Comparison of ENCODE assay signal across 26 cellular contexts in genomic region chr6:52426667-52427066, GRCh38. TPM values are rescaled to one million over a fixed set of nuclear protein-coding genes. Genes with fewer than 3 reads are reported as not detected.
DNase-seq lines count a peak whose midpoint lies in the region; ATAC-seq, FAIRE-seq and TF ChIP-seq lines count a peak whose summit lies in the region.
"Had no signal": no experiment of that assay in that cellular context is flagged by ENCODE, and none has a peak within 500 bp of the region (broad histone marks: within the 10 kb centered on the region; RNA-seq: fewer than 3 reads in every experiment).

No MANE protein-coding gene starts in this region.

- no peak overlapping the region for H4K8ac ChIP-seq in IMR-90 (ENCODE audit: low read depth in 2 of 2, low read length in 2 of 2)

- CTCF ChIA-PET in IMR-90 (lab: Yijun Ruan, JAX): no interaction called here

- POLR2A ChIA-PET in IMR-90 (lab: Charles Lee; ENCODE audit: unreplicated experiment): no interaction called here

- dilution Hi-C loops in IMR-90 (cut with HindIII; ENCODE audit: low sequenced_read_pairs, unreplicated experiment): no loop called here

- no TSS peak for BruUV-seq in IMR-90 (replicated peaks; lab: Mats Ljungman, UMichigan)

- 0 out of 2 replicates have a peak overlapping the region, but pooled peaks have one; percentile 1 for H3K14ac ChIP-seq in IMR-90 (replicated peaks; ENCODE audit: low read depth, low read length)

- no peak overlapping the region for H3K4me2 ChIP-seq in IMR-90 (ENCODE audit: low read depth, low read length)
- peak overlapping the region; percentile 3 for H3K4me2 ChIP-seq in astrocyte (ENCODE audit: low read length)

- no peak overlapping the region for H3K9ac ChIP-seq in IMR-90 (ENCODE audit: low read depth, low read length)
- no peak overlapping the region for H3K9ac ChIP-seq in astrocyte (ENCODE audit: low read length)
- H3K9ac ChIP-seq: BLaER1 treated with 17β-estradiol and CSF1 and Interleukin-3, amounts not matched to agents 10 nM and 100 nM had no signal

- TF ChIP-seq RAD21 in IMR-90 (IDR thresholded peaks at IDR 0.05; ENCODE audit: low read length): no peak

- H4K20me1 ChIP-seq in IMR-90 (ENCODE audit: insufficient read depth, low read length) (no peaks in the 10 kb centered on the region), astrocyte (ENCODE audit: insufficient read depth, low read length) (no peaks in the 10 kb centered on the region)
- H4K20me1 ChIP-seq: BLaER1 treated with 17β-estradiol and CSF1 and Interleukin-3, amounts not matched to agents 10 nM and 100 nM had no signal

- H3K27ac Mint-ChIP-seq in astrocyte (ENCODE audit: unreplicated experiment): no peak overlapping the region
- H3K27ac Mint-ChIP-seq: activated CD4-positive, alpha-beta memory T cell treated with anti-CD3 and anti-CD28 coated beads, Interleukin-2, amount 10 ng/mL, durations not matched to agents 7 days and 5 days; IgD-negative memory B cell; nephron progenitor cell; WTC11 had no signal

- no peak overlapping the region for H3K4me3 Mint-ChIP-seq in astrocyte (ENCODE audit: unreplicated experiment)
- H3K4me3 Mint-ChIP-seq: activated CD4-positive, alpha-beta memory T cell treated with anti-CD3 and anti-CD28 coated beads, Interleukin-2, amount 10 ng/mL, durations not matched to agents 7 days and 5 days; IgD-negative memory B cell; nephron progenitor cell; WTC11 had no signal

- no peak for FAIRE-seq in astrocyte (lab: Jason Lieb, UNC)
- FAIRE-seq: endothelial cell of umbilical vein had no signal

- no peaks in the 10 kb centered on the region for H3K27me3 Mint-ChIP-seq in astrocyte (ENCODE audit: low read depth, unreplicated experiment)
- H3K27me3 Mint-ChIP-seq: IgD-negative memory B cell had no signal

- no peak overlapping the region for H2AK9ac ChIP-seq in IMR-90 (replicated peaks; ENCODE audit: low read depth, low read length, poor library complexity)

- peak; percentile 15 for DNase-seq in IMR-90
- DNase-seq in astrocyte (ENCODE audit: low read depth): peak; percentile 31
- DNase-seq in SJCRH30: no peak
- DNase-seq in activated CD4-positive, alpha-beta T cell treated with anti-CD3 and anti-CD28 coated beads for 1 hour: no peak
- DNase-seq in activated CD8-positive, alpha-beta memory T cell treated with anti-CD3 and anti-CD28 coated beads, Interleukin-2, amount 50 U/mL, for 4 hours: no peak
- DNase-seq: activated CD4-positive, alpha-beta memory T cell treated with anti-CD3 and anti-CD28 coated beads, Interleukin-2, amount 10 ng/mL, durations not matched to agents 7 days and 5 days; activated naive CD4-positive, alpha-beta T cell; amniotic stem cell; Calu3; caudate nucleus; heart left ventricle; left ventricle myocardium inferior; NCI-H146; NCI-H446 treated with DMSO at 0.1 percent for 48 hours; nephron progenitor cell; posterior cingulate gyrus; RPMI8226; substantia nigra had no signal

- H4K5ac ChIP-seq in IMR-90 (ENCODE audit: low read depth, low read length): no peak overlapping the region

- no peak for TF ChIP-seq POLR2A in IMR-90 (IDR thresholded peaks at IDR 0.05; ENCODE audit: low read depth, low read length)

- no peak overlapping the region for H2BK5ac ChIP-seq in IMR-90 (ENCODE audit: low read depth, low read length, poor library complexity, severe bottlenecking)

- in situ Hi-C loops in IMR-90 (cut with MboI; ENCODE audit: low sequenced_read_pairs): no loop called here

- H3K9me3 ChIP-seq in IMR-90 (ENCODE audit: control insufficient read depth, insufficient read depth, low read length) (no peaks in the 10 kb centered on the region), astrocyte (ENCODE audit: insufficient read depth, low read depth, low read length) (no peaks in the 10 kb centered on the region), SJCRH30 (replicated peaks) (no peaks in the 10 kb centered on the region)
- H3K9me3 ChIP-seq: left ventricle myocardium inferior had no signal

- peak; percentile 84 for ATAC-seq in GM18858 (IDR thresholded peaks at IDR 0.05; ENCODE audit: unreplicated experiment)
- peak; percentile 71 for ATAC-seq in HG02571 (IDR thresholded peaks at IDR 0.05; ENCODE audit: unreplicated experiment)
- ATAC-seq in IMR-90 (ENCODE audit: low read depth): no peak
- no peak for ATAC-seq in HG03565 (IDR thresholded peaks at IDR 0.05; ENCODE audit: unreplicated experiment)
- ATAC-seq: heart left ventricle, SK-N-SH treated with all-trans-retinoic acid at 6 μM for 48 hours, WTC11 had no signal

- peak overlapping the region; percentile 44; the same call in 1 of the 2 replicates for H2AK5ac ChIP-seq in IMR-90 (ENCODE audit: low read depth, low read length)

- H3K18ac ChIP-seq in IMR-90 (ENCODE audit: low read depth, low read length): no peak overlapping the region

- 0 out of 2 replicates have a peak overlapping the region, but pooled peaks have one; percentile 38 for H2BK20ac ChIP-seq in IMR-90 (ENCODE audit: low read depth, low read length)

- no peak overlapping the region for H3K56ac ChIP-seq in IMR-90 (ENCODE audit: extremely low read depth, insufficient read depth, low read length)

- H2BK15ac ChIP-seq in IMR-90 (ENCODE audit: low read depth, low read length): peak overlapping the region; percentile 76; the same call in 2 of the 3 replicates

- H3K23ac ChIP-seq in IMR-90 (ENCODE audit: low read depth, low read length): no peak overlapping the region

- peaks cover 16% of the 10 kb centered on the region for H3K4me1 Mint-ChIP-seq in astrocyte (ENCODE audit: low read depth, unreplicated experiment)
- H3K4me1 Mint-ChIP-seq: activated CD4-positive, alpha-beta memory T cell treated with anti-CD3 and anti-CD28 coated beads, Interleukin-2, amount 10 ng/mL, durations not matched to agents 7 days and 5 days; nephron progenitor cell had no signal

- no peak overlapping the region for H3K4ac ChIP-seq in IMR-90 (ENCODE audit: low read depth, low read length)

- peaks cover 7% of the 10 kb centered on the region for H3K36me3 Mint-ChIP-seq in astrocyte (ENCODE audit: low read depth, unreplicated experiment)
- H3K36me3 Mint-ChIP-seq: WTC11 had no signal

- intact Hi-C loops in IMR-90 (cut with micrococcal nuclease): no loop called here

- peaks cover 6% of the 10 kb centered on the region for H3K4me1 ChIP-seq in IMR-90 (ENCODE audit: control insufficient read depth, insufficient read depth, low read length)
- peaks cover 26% of the 10 kb centered on the region for H3K4me1 ChIP-seq in astrocyte (ENCODE audit: insufficient read depth, low read length)
- H3K4me1 ChIP-seq in SJCRH30: peaks cover 42% of the 10 kb centered on the region

- peaks cover 2% of the 10 kb centered on the region for H3K9me3 Mint-ChIP-seq in astrocyte (ENCODE audit: unreplicated experiment)
- H3K9me3 Mint-ChIP-seq: activated CD4-positive, alpha-beta memory T cell treated with anti-CD3 and anti-CD28 coated beads, Interleukin-2, amount 10 ng/mL, durations not matched to agents 7 days and 5 days; WTC11 had no signal

- H3K79me2 ChIP-seq in astrocyte (ENCODE audit: insufficient read depth, low read length): peaks cover 6% of the 10 kb centered on the region

- peaks cover 0 to 6% of the 10 kb centered on the region in 2 experiments; a peak in 3 of 4 replicates for H3K79me1 ChIP-seq in IMR-90 (ENCODE audit: low read depth in 1 of 2, low read length in 2 of 2)

- no peak overlapping the region for H4K91ac ChIP-seq in IMR-90 (ENCODE audit: insufficient read depth, low read depth, low read length)

- H3K4me3 ChIP-seq in IMR-90 (ENCODE audit: insufficient read depth, low read depth, low read length): no peak overlapping the region
- H3K4me3 ChIP-seq in astrocyte (ENCODE audit: insufficient read depth, low read depth, low read length): no peak overlapping the region
- no peak overlapping the region for H3K4me3 ChIP-seq in SJCRH30
- H3K4me3 ChIP-seq: BLaER1 treated with 17β-estradiol and CSF1 and Interleukin-3, amounts not matched to agents 10 nM and 100 nM; heart left ventricle; left ventricle myocardium inferior had no signal

- H2AFZ ChIP-seq in IMR-90 (replicated peaks; ENCODE audit: low read length, poor library complexity) (no peak overlapping the region), astrocyte (ENCODE audit: low read depth, low read length) (no peak overlapping the region)

- H3K27ac ChIP-seq in IMR-90 (ENCODE audit: insufficient read depth, low read length) (no peak overlapping the region), astrocyte (ENCODE audit: low read depth, low read length) (no peak overlapping the region), SJCRH30 (no peak overlapping the region)
- H3K27ac ChIP-seq: BLaER1 treated with 17β-estradiol and CSF1 and Interleukin-3, amounts not matched to agents 10 nM and 100 nM; heart left ventricle; left ventricle myocardium inferior had no signal

- H2BK120ac ChIP-seq in IMR-90 (ENCODE audit: low read depth, low read length): peak overlapping the region; percentile 5

- no peak for TF ChIP-seq CTCF in IMR-90 (conservative IDR thresholded peaks at IDR 0.05; ENCODE audit: low read depth, low read length)
- TF ChIP-seq CTCF in astrocyte (IDR thresholded peaks at IDR 0.05; ENCODE audit: insufficient read depth, low read depth, low read length): no peak

- H3K27me3 ChIP-seq in IMR-90 (ENCODE audit: control insufficient read depth, insufficient read depth, low read length) (no peaks in the 10 kb centered on the region), astrocyte (ENCODE audit: insufficient read depth, low read length) (no peaks in the 10 kb centered on the region), SJCRH30 (no peaks in the 10 kb centered on the region)
- H3K27me3 ChIP-seq: BLaER1 treated with 17β-estradiol and CSF1 and Interleukin-3, amounts not matched to agents 10 nM and 100 nM; heart left ventricle had no signal

- no peaks in the 10 kb centered on the region; the same call in 1 of the 2 replicates for H3K9me1 ChIP-seq in IMR-90 (ENCODE audit: insufficient read depth, low read length)

- H3K36me3 ChIP-seq in IMR-90 (ENCODE audit: control insufficient read depth, insufficient read depth, low read length): peaks cover 1% of the 10 kb centered on the region; the same call in 1 of the 2 replicates
- H3K36me3 ChIP-seq in astrocyte (ENCODE audit: insufficient read depth, low read length): no peaks in the 10 kb centered on the region
- peaks cover 2% of the 10 kb centered on the region; the same call in 1 of the 2 replicates for H3K36me3 ChIP-seq in SJCRH30

TF ChIP-seq in IMR-90, 13 proteins besides CTCF, POLR2A, EP300 and RAD21 (continues in another document):
- TF ChIP-seq CEBPB (IDR thresholded peaks at IDR 0.05; ENCODE audit: low read depth, low read length): no peak
- TF ChIP-seq RCOR1 (IDR thresholded peaks at IDR 0.05; ENCODE audit: insufficient replicate concordance, low read length): no peak
- no peak for TF ChIP-seq CHD1 (IDR thresholded peaks at IDR 0.05; ENCODE audit: low read depth, low read length)

RNA-seq across cellular contexts. Expression of gene EFHC1, which starts 6.5 kb away (rescaled TPM):
- total RNA-seq in IMR-90 (2012; rRNA removed) (14.0 and 14.7 TPM in 2 replicates), astrocyte (25.6 and 30.6 TPM in 2 replicates)
- polyA plus RNA-seq in IMR-90 (2012; rRNA removed): 17.6 and 23.0 TPM in 2 replicates
- polyA plus RNA-seq in IMR-90 (2012; cell fraction: cytosol; rRNA removed): 3.1 and 5.1 TPM in 2 replicates
- 39.6 and 135 TPM in 2 replicates for polyA plus RNA-seq in IMR-90 (2012; cell fraction: nucleus; rRNA removed; ENCODE audit: low replicate concordance)
- total RNA-seq in SJCRH30 (2014; rRNA removed; shearing (Covaris generic)): 11.7 and 14.6 TPM in 2 replicates

Comparison
In these comparisons a context has a peak if more than half of its experiments do, and no peak if none do; other contexts are left out.
1. ATAC-seq: peak in GM18858 (single experiment) and HG02571 (single experiment); none in IMR-90 (single experiment) and HG03565 (single experiment).
2. DNase-seq: peak in IMR-90 (single experiment) and astrocyte (single experiment); none in SJCRH30 (0 of 2), activated CD4-positive, alpha-beta T cell treated with anti-CD3 and anti-CD28 coated beads for 1 hour (single experiment) and activated CD8-positive, alpha-beta memory T cell treated with anti-CD3 and anti-CD28 coated beads, Interleukin-2, amount 50 U/mL, for 4 hours (single experiment).